ENCODE assay signal across 26 cellular contexts in the genomic region with DNA sequence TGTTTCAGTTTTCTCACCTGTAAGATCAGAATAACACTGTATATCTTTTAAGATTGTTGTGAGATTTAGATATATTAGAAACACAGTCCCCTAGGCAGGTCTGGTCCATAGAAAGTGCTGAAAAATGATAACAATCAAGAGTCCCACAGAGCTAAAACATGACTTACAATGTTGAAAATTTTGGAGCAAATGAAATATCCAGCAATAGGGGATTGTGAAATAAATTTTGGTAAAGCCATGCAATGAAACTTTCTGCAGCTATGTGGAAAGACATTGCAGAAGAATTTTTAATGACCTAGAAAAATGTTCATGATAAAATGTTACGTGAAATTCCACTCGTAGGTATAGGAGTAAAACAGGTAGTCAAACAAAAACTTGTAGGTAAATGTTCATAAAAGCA.
"Had no signal": no experiment of that assay in that cellular context is flagged by ENCODE, and none has a peak within 500 bp of the region (broad histone marks: within the 10 kb centered on the region; RNA-seq: fewer than 3 reads in every experiment).

No MANE protein-coding gene starts in this region.

- H3K27me3 ChIP-seq: adrenal gland, body of pancreas, colonic mucosa, foreskin keratinocyte, gastrocnemius medialis, heart left ventricle had no signal

- H3K4me3 Mint-ChIP-seq: activated CD4-positive, alpha-beta memory T cell treated with anti-CD3 and anti-CD28 coated beads, Interleukin-2, amount 10 ng/mL, durations not matched to agents 7 days and 5 days; activated CD4-positive, alpha-beta T cell treated with anti-CD3 and anti-CD28 coated beads, Interleukin-2, amount 10 ng/mL, durations not matched to agents 7 days and 5 days; activated naive CD8-positive, alpha-beta T cell; activated T-cell treated with anti-CD3 and anti-CD28 coated beads, Interleukin-2, amount 50 U/mL, for 4 hours; activated T-helper 17 cell treated with anti-CD3 and anti-CD28 coated beads, Interleukin-2, amount 50 U/mL, for 72 hours; endodermal cell; WTC11 had no signal

- H3K36me3 ChIP-seq: adrenal gland, colonic mucosa, gastrocnemius medialis, heart left ventricle had no signal

- H3K9me3 Mint-ChIP-seq: activated CD4-positive, alpha-beta memory T cell treated with anti-CD3 and anti-CD28 coated beads, Interleukin-2, amount 10 ng/mL, durations not matched to agents 7 days and 5 days; activated CD4-positive, alpha-beta T cell treated with anti-CD3 and anti-CD28 coated beads, Interleukin-2, amount 10 ng/mL, durations not matched to agents 7 days and 5 days; activated T-cell treated with anti-CD3 and anti-CD28 coated beads, Interleukin-2, amount 50 U/mL, for 4 hours; activated T-helper 17 cell treated with anti-CD3 and anti-CD28 coated beads, Interleukin-2, amount 50 U/mL, for 72 hours had no signal

- DNase-seq: activated CD4-positive, alpha-beta memory T cell treated with anti-CD3 and anti-CD28 coated beads, Interleukin-2, amount 10 ng/mL, durations not matched to agents 7 days and 5 days; activated CD4-positive, alpha-beta T cell treated with anti-CD3 and anti-CD28 coated beads for 1 hour; activated CD4-positive, alpha-beta T cell treated with anti-CD3 and anti-CD28 coated beads for 4 hours; activated CD4-positive, alpha-beta T cell treated with anti-CD3 and anti-CD28 coated beads, Interleukin-2, amount 10 ng/mL, durations not matched to agents 7 days and 5 days; activated CD4-positive, alpha-beta T cell treated with anti-CD3 and anti-CD28 coated beads, Interleukin-2, amount 50 U/mL, for 4 hours; activated effector memory CD4-positive, alpha-beta T cell treated with Interleukin-2 at 50 U/mL for 16 hours; activated gamma-delta T cell treated with Interleukin-2 at 50 U/mL for 16 hours; activated naive CD4-positive, alpha-beta T cell treated with anti-CD3 and anti-CD28 coated beads, Interleukin-2, amount 50 U/mL, for 16 hours; activated naive CD4-positive, alpha-beta T cell treated with Interleukin-2 at 50 U/mL for 16 hours; activated T-cell treated with anti-CD3 and anti-CD28 coated beads, Interleukin-2, amount 50 U/mL, for 4 hours; adrenal gland; amygdala; aorta; body of pancreas; caudate nucleus; colonic mucosa; effector memory CD4-positive, alpha-beta T cell; endodermal cell; foreskin keratinocyte; gastrocnemius medialis; glutamatergic neuron; heart left ventricle had no signal

- H3K4me1 Mint-ChIP-seq: activated CD4-positive, alpha-beta memory T cell treated with anti-CD3 and anti-CD28 coated beads, Interleukin-2, amount 10 ng/mL, durations not matched to agents 7 days and 5 days; activated CD4-positive, alpha-beta T cell treated with anti-CD3 and anti-CD28 coated beads, Interleukin-2, amount 10 ng/mL, durations not matched to agents 7 days and 5 days; activated T-helper 17 cell treated with anti-CD3 and anti-CD28 coated beads, Interleukin-2, amount 50 U/mL, for 72 hours; WTC11 had no signal

- H3K27ac ChIP-seq: adrenal gland, body of pancreas, colonic mucosa, foreskin keratinocyte, gastrocnemius medialis, VCaP had no signal

- H3K9me3 ChIP-seq: adrenal gland, body of pancreas, colonic mucosa, gastrocnemius medialis, heart left ventricle had no signal

- H3K4me3 ChIP-seq: adrenal gland, body of pancreas, colonic mucosa, gastrocnemius medialis, heart left ventricle had no signal

- H3K4me1 ChIP-seq: adrenal gland, body of pancreas, colonic mucosa, gastrocnemius medialis had no signal

- H3K27ac Mint-ChIP-seq: activated CD4-positive, alpha-beta memory T cell treated with anti-CD3 and anti-CD28 coated beads, Interleukin-2, amount 10 ng/mL, durations not matched to agents 7 days and 5 days; activated CD4-positive, alpha-beta T cell treated with anti-CD3 and anti-CD28 coated beads, Interleukin-2, amount 10 ng/mL, durations not matched to agents 7 days and 5 days; activated naive CD8-positive, alpha-beta T cell; activated T-helper 17 cell treated with anti-CD3 and anti-CD28 coated beads, Interleukin-2, amount 50 U/mL, for 72 hours; endodermal cell; WTC11 had no signal

- H3K36me3 Mint-ChIP-seq: WTC11 had no signal
